8 cellular contexts compared by ENCODE assay signal in genomic region chr11:118910309-118911112, GRCh38. TPM values are rescaled to one million over a fixed set of nuclear protein-coding genes. Genes with fewer than 3 reads are reported as not detected.
A peak's percentile ranks its signal among the peaks of the same experiment; 100 is the strongest.
DNase-seq lines count a peak whose midpoint lies in the region; ATAC-seq and TF ChIP-seq lines count a peak whose summit lies in the region.

No MANE protein-coding gene starts in this region.

- peak; percentile 49 to 58 for DNase-seq in stimulated activated CD4-positive, alpha-beta T cell treated with anti-CD3 and anti-CD28 coated beads, Interleukin-2, amount 100 ng/mL, for 24 hours
- DNase-seq in stimulated activated CD4-positive, alpha-beta T cell treated with anti-CD3 and anti-CD28 coated beads, Interleukin-1b, Interleukin-23, amount 100 ng/mL, for 48 hours = no peak
- peak; percentile 41 to 48 for DNase-seq in activated CD4-positive, alpha-beta T cell treated with anti-CD3 and anti-CD28 coated beads, Interleukin-2, amount 50 U/mL, for 48 hours
- DNase-seq in endodermal cell = peak; percentile 98
- DNase-seq in mesendoderm = peak; percentile 96
- DNase-seq in thoracic aorta (ENCODE audit: low spot score) = no peak
- no peak for DNase-seq in Karpas-422
- DNase-seq in 8988T = no peak

- peak overlapping the region; percentile 73 for H3K4me2 ChIP-seq in mesendoderm (ENCODE audit: low read length)
- no peak overlapping the region for H3K4me2 ChIP-seq in Karpas-422 (ENCODE audit: low read depth, low read length, poor library complexity, severe bottlenecking)

- H3K9ac ChIP-seq in endodermal cell (ENCODE audit: extremely low read depth, low read length, poor library complexity, severe bottlenecking) (peak overlapping the region; percentile 87), mesendoderm (ENCODE audit: low read length) (peak overlapping the region; percentile 92), Karpas-422 (ENCODE audit: low read length) (no peak overlapping the region)

- H2BK120ac ChIP-seq in mesendoderm (ENCODE audit: low read depth, low read length) = peak overlapping the region; percentile 56

- H3K27ac ChIP-seq in endodermal cell (ENCODE audit: low read depth, low read length) (peak overlapping the region; percentile 92), mesendoderm (ENCODE audit: low read depth, low read length) (peak overlapping the region; percentile 98), thoracic aorta (peak overlapping the region; percentile 95 to 96), Karpas-422 (ENCODE audit: low read length) (no peak overlapping the region)

- no peak overlapping the region for H2AK5ac ChIP-seq in mesendoderm (ENCODE audit: low read length)

- no peak overlapping the region for H2AFZ ChIP-seq in Karpas-422 (ENCODE audit: low read length)

- H4K20me1 ChIP-seq in Karpas-422 (ENCODE audit: insufficient read depth, low read depth, low read length) = no peaks in the 10 kb centered on the region

- H3K4me1 ChIP-seq in endodermal cell (ENCODE audit: control insufficient read depth, insufficient read depth, low read length) = peaks cover 45% of the 10 kb centered on the region
- peaks cover 49% of the 10 kb centered on the region for H3K4me1 ChIP-seq in mesendoderm (ENCODE audit: control insufficient read depth, low read depth, low read length)
- peaks cover 67 to 85% of the 10 kb centered on the region in 2 donors for H3K4me1 ChIP-seq in thoracic aorta (ENCODE audit: control insufficient read depth in 1 of 2, low read depth in 2 of 2)
- H3K4me1 ChIP-seq in Karpas-422 (ENCODE audit: low read length) = peaks cover 29% of the 10 kb centered on the region

- H3K9me3 ChIP-seq in endodermal cell (ENCODE audit: control insufficient read depth, low read length) (no peaks in the 10 kb centered on the region), thoracic aorta (no peaks in the 10 kb centered on the region), Karpas-422 (ENCODE audit: low read length) (no peaks in the 10 kb centered on the region)

- no peaks in the 10 kb centered on the region for H3K9me3 Mint-ChIP-seq in endodermal cell

- no peaks in the 10 kb centered on the region for H3K9me2 ChIP-seq in Karpas-422 (replicated peaks; ENCODE audit: insufficient read depth, low read length)

- H3K4me1 Mint-ChIP-seq in endodermal cell = peaks cover 57% of the 10 kb centered on the region

- WGBS in endodermal cell (ENCODE audit: insufficient coverage in 1 of 2, insufficient read length in 1 of 2), 2 experiments = 6 to 8% methylated on average over 13 to 65 of the region's 67 CpGs
- WGBS in mesendoderm (ENCODE audit: extremely low coverage, insufficient coverage, low lambda C conversion rate) = no CpG with 5 or more reads among the region's 67 CpGs

- TF ChIP-seq CTCF in endodermal cell (conservative IDR thresholded peaks at IDR 0.05) (no peak), thoracic aorta (IDR thresholded peaks at IDR 0.05) (no peak)

- H4K5ac ChIP-seq in mesendoderm (ENCODE audit: low read length) = no peak overlapping the region

- H3K79me2 ChIP-seq in mesendoderm (ENCODE audit: control insufficient read depth, insufficient read depth, low read length) (peaks cover 39% of the 10 kb centered on the region), Karpas-422 (ENCODE audit: low read length) (no peaks in the 10 kb centered on the region)

- peak overlapping the region; percentile 96 for H3K27ac Mint-ChIP-seq in endodermal cell

- no peak for ATAC-seq in thoracic aorta (ENCODE audit: insufficient number of reproducible peaks, low FRiP score, low read depth)

- no peaks in the 10 kb centered on the region for H3K27me3 ChIP-seq in endodermal cell (ENCODE audit: control insufficient read depth, insufficient read depth, low read length, poor library complexity, severe bottlenecking)
- no peaks in the 10 kb centered on the region for H3K27me3 ChIP-seq in mesendoderm (ENCODE audit: insufficient read depth, low read length, poor library complexity)
- H3K27me3 ChIP-seq in thoracic aorta (replicated peaks; ENCODE audit: insufficient read depth) = no peaks in the 10 kb centered on the region
- no peaks in the 10 kb centered on the region for H3K27me3 ChIP-seq in Karpas-422 (ENCODE audit: low read length)

- H3K4me3 ChIP-seq in endodermal cell (ENCODE audit: low read length) = peak overlapping the region; percentile 78
- H3K4me3 ChIP-seq in mesendoderm (ENCODE audit: low read length) = no peak overlapping the region
- H3K4me3 ChIP-seq in thoracic aorta = peak overlapping the region; percentile 76
- no peak overlapping the region for H3K4me3 ChIP-seq in Karpas-422 (ENCODE audit: low read length)

- H2BK15ac ChIP-seq in mesendoderm (replicated peaks; ENCODE audit: low read depth) = no peak overlapping the region

- H3K56ac ChIP-seq in mesendoderm (ENCODE audit: low read length) = peak overlapping the region; percentile 99

- H4K8ac ChIP-seq in mesendoderm (ENCODE audit: low read depth, low read length) = no peak overlapping the region

- H3K79me1 ChIP-seq in mesendoderm (ENCODE audit: low read length) = peaks cover 26% of the 10 kb centered on the region

- H3K4ac ChIP-seq in mesendoderm (ENCODE audit: low read depth, low read length) = peak overlapping the region; percentile 98

- H3K27me3 Mint-ChIP-seq in endodermal cell (ENCODE audit: insufficient read depth) = no peaks in the 10 kb centered on the region

- peak overlapping the region; percentile 100 for H2BK5ac ChIP-seq in mesendoderm (ENCODE audit: low read length)

- peak overlapping the region; percentile 57 for H3K4me3 Mint-ChIP-seq in endodermal cell

- H3K23ac ChIP-seq in mesendoderm (ENCODE audit: low read length) = no peak overlapping the region

- H3K18ac ChIP-seq in mesendoderm (ENCODE audit: low read length) = peak overlapping the region; percentile 91

- peaks cover 23% of the 10 kb centered on the region for H3K36me3 Mint-ChIP-seq in endodermal cell (ENCODE audit: low read depth)

- H3K36me3 ChIP-seq in endodermal cell (ENCODE audit: control insufficient read depth, insufficient read depth, low read length) (peaks cover 41% of the 10 kb centered on the region), mesendoderm (ENCODE audit: control insufficient read depth, insufficient read depth, low read length) (no peaks in the 10 kb centered on the region), thoracic aorta (peaks cover 10% of the 10 kb centered on the region), Karpas-422 (ENCODE audit: insufficient read depth, low read length) (no peaks in the 10 kb centered on the region)

RNA-seq across cellular contexts. Expression of gene BCL9L, which starts 15.2 kb away (rescaled TPM):
- total RNA-seq in endodermal cell (10 to 100 TPM; 73.9 to 77.3 TPM), thoracic aorta (10 to 100 TPM; 28.6 to 68.8 TPM)
- 24.3 TPM for polyA plus RNA-seq in endodermal cell (2013, experiment 1 of 2)
- polyA plus RNA-seq in endodermal cell (2013, experiment 2 of 2) = 23.6 TPM
- 65.1 TPM for polyA plus RNA-seq in mesendoderm (2013, experiment 1 of 2)
- polyA plus RNA-seq in mesendoderm (2013, experiment 2 of 2) = 69.1 TPM
- total RNA-seq in Karpas-422 (2014; rRNA removed; shearing (Covaris generic); ENCODE audit: low replicate concordance) = 0.18 and 0.56 TPM in 2 replicates

RNA-seq across cellular contexts. Expression of gene CXCR5, which starts 26.8 kb away (rescaled TPM):
- total RNA-seq in endodermal cell (under 1 TPM in 1 of 2 donors, not detected in 1; 0.07 TPM), thoracic aorta (not detected)
- polyA plus RNA-seq in endodermal cell (2013, experiment 1 of 2) = not detected
- polyA plus RNA-seq in endodermal cell (2013, experiment 2 of 2) = not detected
- 0.80 TPM for polyA plus RNA-seq in mesendoderm (2013, experiment 1 of 2)
- polyA plus RNA-seq in mesendoderm (2013, experiment 2 of 2) = 0.70 TPM
- 0.71 and 1.2 TPM in 2 replicates for total RNA-seq in Karpas-422 (2014; rRNA removed; shearing (Covaris generic); ENCODE audit: low replicate concordance)

RNA-seq across cellular contexts. Expression of gene UPK2, which starts 45.6 kb away (rescaled TPM):
- under 1 TPM in 1 of 2 donors, not detected in 1; 0.38 TPM for total RNA-seq in endodermal cell
- 0.36 TPM for polyA plus RNA-seq in endodermal cell (2013, experiment 1 of 2)
- 0.54 TPM for polyA plus RNA-seq in endodermal cell (2013, experiment 2 of 2)
- 0.31 TPM for polyA plus RNA-seq in mesendoderm (2013, experiment 1 of 2)
- 0.43 TPM for polyA plus RNA-seq in mesendoderm (2013, experiment 2 of 2)
- total RNA-seq in thoracic aorta = not detected
- total RNA-seq in Karpas-422 (2014; rRNA removed; shearing (Covaris generic); ENCODE audit: low replicate concordance) = not detected in 2 replicates

Comparison
In these comparisons a context has a peak if more than half of its experiments do, and no peak if none do; other contexts are left out.
1. DNase-seq: peak in stimulated activated CD4-positive, alpha-beta T cell treated with anti-CD3 and anti-CD28 coated beads, Interleukin-2, amount 100 ng/mL, for 24 hours (2 of 2), activated CD4-positive, alpha-beta T cell treated with anti-CD3 and anti-CD28 coated beads, Interleukin-2, amount 50 U/mL, for 48 hours (2 of 2), endodermal cell (single experiment) and mesendoderm (single experiment); none in stimulated activated CD4-positive, alpha-beta T cell treated with anti-CD3 and anti-CD28 coated beads, Interleukin-1b, Interleukin-23, amount 100 ng/mL, for 48 hours (single experiment), thoracic aorta (single experiment), Karpas-422 (single experiment) and 8988T (single experiment).
2. H3K4me3 ChIP-seq: peak in endodermal cell (single experiment) and thoracic aorta (single experiment); none in mesendoderm (single experiment) and Karpas-422 (single experiment).
3. RNA of gene BCL9L, which starts 15.2 kb away (total RNA-seq): 73.9 to 77.3 TPM in endodermal cell and 28.6 to 68.8 TPM in thoracic aorta; 0.18 to 0.56 TPM in Karpas-422; every median in the first group is over 10 times any median in the second.